8 cellular contexts compared by ENCODE assay signal in genomic region chr4:103075435-103075893, GRCh38. TPM values are rescaled to one million over a fixed set of nuclear protein-coding genes. Genes with fewer than 3 reads are reported as not detected.
DNase-seq lines count a peak whose midpoint lies in the region; ATAC-seq and TF ChIP-seq lines count a peak whose summit lies in the region.

No MANE protein-coding gene starts in this region.

- ATAC-seq in HG03442 (IDR thresholded peaks at IDR 0.05; ENCODE audit: unreplicated experiment): no peak

- no peaks in the 10 kb centered on the region for H3K36me3 ChIP-seq in skeletal muscle satellite cell (ENCODE audit: insufficient read depth, low read length)

- H3K27me3 Mint-ChIP-seq in HFFc6 (ENCODE audit: insufficient read depth): no peaks in the 10 kb centered on the region

- H3K27me3 ChIP-seq in skeletal muscle satellite cell (ENCODE audit: control insufficient read depth, insufficient read depth, low read length): no peaks in the 10 kb centered on the region

- 0 out of 2 replicates have a peak, but pooled peaks cover 4% of the 10 kb centered on the region for H3K36me3 Mint-ChIP-seq in HFFc6 (ENCODE audit: low read depth)

- H3K4me2 ChIP-seq in skeletal muscle satellite cell (ENCODE audit: low read length): peak overlapping the region; percentile 93

- H3K4me3 Mint-ChIP-seq in HFFc6: peak overlapping the region; percentile 94

- TF ChIP-seq CTCF in HFFc6 (IDR thresholded peaks at IDR 0.05): no peak
- no peak for TF ChIP-seq CTCF in WI38 (IDR thresholded peaks at IDR 0.05; ENCODE audit: low read depth, low read length)

- no peaks in the 10 kb centered on the region for H3K9me3 Mint-ChIP-seq in HFFc6

- H3K4me1 ChIP-seq in skeletal muscle satellite cell (ENCODE audit: control insufficient read depth, insufficient read depth, low read length): peaks cover 20% of the 10 kb centered on the region

- H3K4me1 Mint-ChIP-seq in HFFc6 (ENCODE audit: low read depth): peaks cover 44% of the 10 kb centered on the region

- no peaks in the 10 kb centered on the region for H3K9me3 ChIP-seq in skeletal muscle satellite cell (replicated peaks; ENCODE audit: low read length)

- H3K9ac ChIP-seq in skeletal muscle satellite cell (ENCODE audit: low read depth, low read length): peak overlapping the region; percentile 95

- H3K27ac Mint-ChIP-seq in HFFc6: peak overlapping the region; percentile 96

- H3K4me3 ChIP-seq in WI38 (ENCODE audit: low read depth, low read length): peak overlapping the region; percentile 78
- H3K4me3 ChIP-seq in skeletal muscle satellite cell (ENCODE audit: low read length): peak overlapping the region; percentile 96

- peak; percentile 50 for DNase-seq in NCI-H1694 treated with DMSO at 0.1 percent for 48 hours (lab: John Stamatoyannopoulos, UW)
- no peak for DNase-seq in NCI-H1694 (lab: John Stamatoyannopoulos, UW)
- peak; percentile 41 for DNase-seq in HFFc6
- peak; percentile 24 for DNase-seq in globus pallidus (ENCODE audit: low spot score)
- no peak for DNase-seq in GDM1 (lab: John Stamatoyannopoulos, UW)

RNA-seq across cellular contexts. Expression of gene SLC9B2, which starts 1.1 kb away (rescaled TPM):
- total RNA-seq in HFFc6 (2021; fragmentation: NEBNext Ultra II Directional; extraction: Animal tissue kit (Norgen Biotek cat#: 25700)): 10 to 100 TPM; 15.4 to 22.0 (median 17.5) TPM
- 23.1 and 24.5 TPM in 2 replicates for total RNA-seq in skeletal muscle satellite cell (2012; rRNA removed)

RNA-seq across cellular contexts. Expression of gene BDH2, which starts 24.2 kb away (rescaled TPM):
- total RNA-seq in HFFc6 (2021; fragmentation: NEBNext Ultra II Directional; extraction: Animal tissue kit (Norgen Biotek cat#: 25700)): 10 to 100 TPM; 33.9 to 39.4 (median 36.9) TPM
- 19.9 and 24.1 TPM in 2 replicates for total RNA-seq in skeletal muscle satellite cell (2012; rRNA removed)

RNA-seq across cellular contexts. Expression of gene SLC9B1, which starts 56.0 kb away (rescaled TPM):
- under 1 TPM; 0.09 to 0.36 (median 0.23) TPM for total RNA-seq in HFFc6 (2021; fragmentation: NEBNext Ultra II Directional; extraction: Animal tissue kit (Norgen Biotek cat#: 25700))
- total RNA-seq in skeletal muscle satellite cell (2012; rRNA removed): 0.25 TPM in 1 of 2 replicates, not detected in the other

Comparison
In these comparisons a context has a peak if more than half of its experiments do, and no peak if none do; other contexts are left out.
1. DNase-seq: peak in NCI-H1694 treated with DMSO at 0.1 percent for 48 hours (single experiment), HFFc6 (single experiment) and globus pallidus (single experiment); none in NCI-H1694 (single experiment) and GDM1 (single experiment).